ENCODE assay signal across 8 cellular contexts in the genomic region with DNA sequence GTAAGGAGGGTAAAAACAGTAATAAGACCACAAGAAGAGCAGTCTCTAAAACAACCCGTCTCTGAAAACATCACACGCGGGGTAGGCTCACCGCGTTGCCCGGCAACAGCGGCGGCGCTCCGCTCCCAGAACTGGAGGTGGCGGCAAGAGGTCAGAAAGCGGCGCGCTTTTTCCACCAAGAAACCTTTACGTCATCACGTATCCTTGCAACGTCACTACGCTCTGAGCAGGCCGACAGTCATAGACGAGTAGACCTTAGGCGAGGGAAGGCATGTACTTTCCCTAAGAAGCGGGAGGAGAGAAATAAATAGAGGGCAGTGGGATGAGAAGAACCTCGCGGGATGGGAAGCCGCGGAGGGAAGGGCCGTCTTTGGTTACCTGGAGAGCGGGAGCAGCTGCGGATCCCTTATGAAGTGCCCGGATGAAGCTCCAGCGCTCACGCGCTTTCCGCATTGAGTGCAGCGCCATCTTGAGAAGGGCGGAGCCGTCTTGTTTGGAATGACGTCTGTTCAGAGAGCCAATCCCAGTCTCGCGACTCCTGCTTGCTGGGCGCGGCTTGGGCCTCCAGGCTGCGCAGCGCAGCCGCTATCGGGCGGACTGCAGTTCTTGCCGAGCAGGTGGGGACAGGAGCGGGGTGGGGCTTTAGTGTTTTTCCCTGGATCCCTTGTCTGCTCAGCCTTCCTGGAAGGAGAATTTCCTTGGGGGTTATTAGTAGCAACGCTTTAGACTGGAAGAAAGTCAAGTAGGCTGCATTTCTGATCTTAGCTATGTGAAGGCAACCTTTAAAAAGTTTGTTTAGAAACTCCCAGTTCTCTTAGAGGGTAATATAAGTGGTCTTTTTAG. TPM values are rescaled to one million over a fixed set of nuclear protein-coding genes. Genes with fewer than 3 reads are reported as not detected.
DNase-seq lines count a peak whose midpoint lies in the region; ATAC-seq and TF ChIP-seq lines count a peak whose summit lies in the region.

A gene (minus strand): TSS at position 477 of the 843 bp plus-strand sequence. CDS start 9 bp downstream, at position 468.

- DNase-seq in AG08396 (ENCODE audit: low spot score) (peak; percentile 90), NCI-H2227 treated with DMSO at 0.1 percent for 48 hours (lab: John Stamatoyannopoulos, UW) (peak; percentile 99), caudate nucleus (lab: John Stamatoyannopoulos, UW) (peak; percentile 81 to 99 (median 95)), immature natural killer cell (peak; percentile 96 to 98 (median 98)), smooth muscle cell of the brain vasculature (ENCODE audit: low read depth, low spot score) (peak; percentile 95)

- peak within 1 kb of the TSS; percentile 99 for H3K27ac ChIP-seq in caudate nucleus (ENCODE audit: low read depth, low read length)

- peak within 1 kb of the TSS; percentile 80 for H3K4me3 ChIP-seq in WI38 (ENCODE audit: low read depth, low read length)

- H3K4me1 Mint-ChIP-seq in immature natural killer cell = peaks cover 11 to 31% of the 10 kb centered on the region in 2 donors

- in situ Hi-C loops in GM18951 (cut with MboI; ENCODE audit: low sequenced_read_pairs, unreplicated experiment) = no loop called here

- peak; percentile 92 for TF ChIP-seq POLR2A in GM18951 (IDR thresholded peaks at IDR 0.05; ENCODE audit: extremely low read depth, insufficient read depth, insufficient read length)

- peaks cover 0 to 2% (median 0%) of the 10 kb centered on the region in 3 donors for H3K27me3 Mint-ChIP-seq in immature natural killer cell (ENCODE audit: low read depth in 3 of 3)

- H3K9me3 Mint-ChIP-seq in immature natural killer cell = no peaks in the 10 kb centered on the region

- peak within 1 kb of the TSS in 1 of 5 donors; percentile 4 for H3K4me3 Mint-ChIP-seq in immature natural killer cell

- peaks cover 0 to 3% (median 0%) of the 10 kb centered on the region in 3 donors for H3K36me3 Mint-ChIP-seq in immature natural killer cell

- no peak for TF ChIP-seq CTCF in WI38 (IDR thresholded peaks at IDR 0.05; ENCODE audit: low read depth, low read length)

- peak; percentile 90 for ATAC-seq in HG03175 (IDR thresholded peaks at IDR 0.05; ENCODE audit: unreplicated experiment)

- no peak within 1 kb of the TSS for H3K27ac Mint-ChIP-seq in immature natural killer cell

RNA-seq across cellular contexts. Expression of the gene that starts here (rescaled TPM):
- polyA plus RNA-seq in immature natural killer cell = 10 to 100 TPM in 1 of 3 donors, 1 to 10 TPM in 2; 6.5 to 10.6 (median 9.5) TPM

Comparison
In these comparisons a context has a peak if more than half of its experiments do, and no peak if none do; other contexts are left out.
1. Peak in every context shown above with its lines: DNase-seq, ATAC-seq, H3K4me3 ChIP-seq and H3K27ac ChIP-seq.